In the genomic region with DNA sequence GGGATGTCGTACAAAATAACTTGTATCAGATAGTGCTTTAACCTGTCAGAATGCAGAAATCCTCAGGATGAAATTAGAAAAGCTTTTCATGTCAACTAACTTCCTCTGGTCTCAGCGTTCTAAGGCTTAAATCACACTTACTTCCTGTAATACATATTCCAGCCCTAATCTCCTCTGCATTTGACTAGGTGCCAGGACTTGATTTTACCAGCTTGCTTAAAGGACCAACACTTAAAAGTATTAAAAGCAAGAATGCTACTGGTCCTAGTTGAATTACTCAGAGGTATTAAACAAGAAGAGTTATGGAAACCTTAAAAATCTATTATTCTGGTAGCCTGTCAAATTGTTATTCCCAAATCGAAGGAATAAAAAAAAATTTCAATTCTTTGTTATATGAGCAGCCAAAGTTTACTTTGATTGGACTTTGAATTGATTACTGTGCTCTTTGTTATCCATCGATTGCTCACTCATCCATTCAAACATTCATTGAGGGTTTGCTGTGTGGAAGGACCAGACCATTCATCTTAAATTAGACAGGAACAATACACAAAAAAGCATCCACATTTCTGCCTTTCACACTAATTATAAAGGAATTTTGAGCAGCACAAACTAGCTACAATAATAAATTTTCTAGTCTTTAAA, we compare ENCODE assay signal across 17 cellular contexts.
DNase-seq lines count a peak whose midpoint lies in the region; ATAC-seq, FAIRE-seq and TF ChIP-seq lines count a peak whose summit lies in the region.
"Had no signal": no experiment of that assay in that cellular context is flagged by ENCODE, and none has a peak within 500 bp of the region (broad histone marks: within the 10 kb centered on the region; RNA-seq: fewer than 3 reads in every experiment).

No MANE protein-coding gene starts in this region.

- H3K27me3 ChIP-seq in HUES48 (ENCODE audit: control insufficient read depth, insufficient read depth, low read length) = no peaks in the 10 kb centered on the region
- no peaks in the 10 kb centered on the region for H3K27me3 ChIP-seq in ascending aorta
- H3K27me3 ChIP-seq in keratinocyte (ENCODE audit: control insufficient read depth, extremely low read depth, insufficient read depth, low read length) = no peaks in the 10 kb centered on the region

- peak; percentile 5 for FAIRE-seq in keratinocyte (lab: Jason Lieb, UNC)
- FAIRE-seq: HepG2 had no signal

- H3K4me1 ChIP-seq in HUES48 (ENCODE audit: control insufficient read depth, insufficient read depth, low read length) = peaks cover 17% of the 10 kb centered on the region
- peaks cover 0 to 14% of the 10 kb centered on the region in 2 donors for H3K4me1 ChIP-seq in ascending aorta
- no peaks in the 10 kb centered on the region for H3K4me1 ChIP-seq in keratinocyte (ENCODE audit: control insufficient read depth, extremely low read depth, insufficient read depth, low read length)
- H3K4me1 ChIP-seq: psoas muscle had no signal

- no peak overlapping the region for H3K4me2 ChIP-seq in keratinocyte (ENCODE audit: control insufficient read depth, extremely low read depth, insufficient read depth, low read depth, low read length)

- H3K9me3 ChIP-seq in HUES48 (ENCODE audit: control insufficient read depth, insufficient read depth, low read length) (no peaks in the 10 kb centered on the region), ascending aorta (no peaks in the 10 kb centered on the region), keratinocyte (ENCODE audit: control insufficient read depth, low read depth, low read length) (no peaks in the 10 kb centered on the region)
- H3K9me3 ChIP-seq: psoas muscle had no signal

- H3K79me2 ChIP-seq in keratinocyte (ENCODE audit: control insufficient read depth, insufficient read depth, low read length) = no peaks in the 10 kb centered on the region

- H3K27me3 Mint-ChIP-seq in mesothelial cell of epicardium (ENCODE audit: low read depth) = no peaks in the 10 kb centered on the region
- H3K27me3 Mint-ChIP-seq: CD4-positive, CD25-positive, alpha-beta regulatory T cell; stimulated activated naive CD8-positive, alpha-beta T cell treated with anti-CD3 and anti-CD28 coated beads, Interleukin-15, amount 100 ng/mL, for 72 hours had no signal

- no peaks in the 10 kb centered on the region for H4K20me1 ChIP-seq in keratinocyte (ENCODE audit: control insufficient read depth, extremely low read depth, insufficient read depth, low read length)

- no peak for DNase-seq in ascending aorta (ENCODE audit: low spot score in 2 of 2)
- DNase-seq in keratinocyte (ENCODE audit: low read depth, low spot score) = no peak
- no peak for DNase-seq in substantia nigra (lab: John Stamatoyannopoulos, UW)
- no peak for DNase-seq in NCI-H446 (lab: John Stamatoyannopoulos, UW)
- no peak for DNase-seq in mesothelial cell of epicardium (ENCODE audit: low spot score in 2 of 2, unreplicated experiment in 2 of 2)
- DNase-seq: activated CD8-positive, alpha-beta T cell treated with anti-CD3 and anti-CD28 coated beads, Interleukin-2, amount 10 ng/mL, durations not matched to agents 7 days and 5 days; caudate nucleus; CD4-positive, CD25-positive, alpha-beta regulatory T cell; NCI-H1105 treated with DMSO at 0.1 percent for 48 hours; NCI-H510A treated with DMSO at 0.1 percent for 48 hours; psoas muscle; RPMI8226; stimulated activated naive CD8-positive, alpha-beta T cell treated with anti-CD3 and anti-CD28 coated beads, Interleukin-15, amount 100 ng/mL, for 72 hours; T1000 had no signal

- intact Hi-C loops in ascending aorta (cut with DNase I) = no loop called here

- 0 out of 2 replicates have a peak overlapping the region, but pooled peaks have one; percentile 7 for H3K9ac ChIP-seq in HUES48 (ENCODE audit: low read depth, low read length)
- H3K9ac ChIP-seq in keratinocyte (ENCODE audit: control insufficient read depth, extremely low read depth, insufficient read depth, low read length) = no peak overlapping the region

- no peaks in the 10 kb centered on the region for H3K36me3 Mint-ChIP-seq in mesothelial cell of epicardium
- H3K36me3 Mint-ChIP-seq: CD4-positive, CD25-positive, alpha-beta regulatory T cell had no signal

- H3K4me3 ChIP-seq in HUES48 (ENCODE audit: low read depth, low read length) = no peak overlapping the region
- H3K4me3 ChIP-seq in ascending aorta = no peak overlapping the region
- H3K4me3 ChIP-seq in keratinocyte (ENCODE audit: control insufficient read depth in 2 of 3, extremely low read depth in 1 of 3, insufficient read depth in 2 of 3, low read depth in 1 of 3, low read length in 3 of 3) = no peak overlapping the region
- H3K4me3 ChIP-seq: psoas muscle had no signal

- H3K36me3 ChIP-seq in HUES48 (ENCODE audit: control insufficient read depth, insufficient read depth, low read length) (no peaks in the 10 kb centered on the region), ascending aorta (no peaks in the 10 kb centered on the region), keratinocyte (ENCODE audit: control insufficient read depth in 2 of 2, extremely low read depth in 1 of 2, insufficient read depth in 2 of 2, low read length in 2 of 2) (no peaks in the 10 kb centered on the region)

- dilution Hi-C loops in keratinocyte (cut with MboI; ENCODE audit: extremely low pct_ligation_motif_present, low sequenced_read_pairs) = loop anchor here (25.0 kb wide), 1 partner anchor 110 kb away; no protein-coding TSS in a partner anchor

- H2AFZ ChIP-seq in keratinocyte (ENCODE audit: control insufficient read depth, low read length) = peak overlapping the region; percentile 0

- no peak overlapping the region for H3K27ac ChIP-seq in HUES48 (ENCODE audit: low read depth, low read length)
- peak overlapping the region; percentile 45 to 48 for H3K27ac ChIP-seq in ascending aorta
- no peak overlapping the region for H3K27ac ChIP-seq in keratinocyte (ENCODE audit: control insufficient read depth, insufficient read depth, low read length)
- H3K27ac ChIP-seq in substantia nigra (ENCODE audit: low read depth, low read length, poor library complexity, severe bottlenecking) = peak overlapping the region; percentile 8
- H3K27ac ChIP-seq: psoas muscle had no signal

- no peak overlapping the region for H3K27ac Mint-ChIP-seq in mesothelial cell of epicardium
- H3K27ac Mint-ChIP-seq: activated CD8-positive, alpha-beta T cell treated with anti-CD3 and anti-CD28 coated beads, Interleukin-2, amount 10 ng/mL, durations not matched to agents 7 days and 5 days; CD4-positive, CD25-positive, alpha-beta regulatory T cell; stimulated activated naive CD8-positive, alpha-beta T cell treated with anti-CD3 and anti-CD28 coated beads, Interleukin-15, amount 100 ng/mL, for 72 hours had no signal

- no peak overlapping the region for H3K4me3 Mint-ChIP-seq in mesothelial cell of epicardium
- H3K4me3 Mint-ChIP-seq: activated CD8-positive, alpha-beta T cell treated with anti-CD3 and anti-CD28 coated beads, Interleukin-2, amount 10 ng/mL, durations not matched to agents 7 days and 5 days; CD4-positive, CD25-positive, alpha-beta regulatory T cell; stimulated activated naive CD8-positive, alpha-beta T cell treated with anti-CD3 and anti-CD28 coated beads, Interleukin-15, amount 100 ng/mL, for 72 hours had no signal

- TF ChIP-seq CTCF in ascending aorta (IDR thresholded peaks at IDR 0.05) (no peak), keratinocyte (optimal IDR thresholded peaks at IDR 0.05 in 1 of 3, IDR thresholded peaks at IDR 0.05 in 1 of 3, conservative IDR thresholded peaks at IDR 0.05 in 1 of 3; ENCODE audit: extremely low read depth in 1 of 3, insufficient read depth in 2 of 3, low read length in 3 of 3) (no peak), mesothelial cell of epicardium (IDR thresholded peaks at IDR 0.05; ENCODE audit: unreplicated experiment) (no peak)

- no peaks in the 10 kb centered on the region for H3K9me1 ChIP-seq in keratinocyte (ENCODE audit: control insufficient read depth, extremely low read depth, insufficient read depth, low read length)

- peaks cover 19% of the 10 kb centered on the region for H3K4me1 Mint-ChIP-seq in mesothelial cell of epicardium
- H3K4me1 Mint-ChIP-seq: CD4-positive, CD25-positive, alpha-beta regulatory T cell; stimulated activated naive CD8-positive, alpha-beta T cell treated with anti-CD3 and anti-CD28 coated beads, Interleukin-15, amount 100 ng/mL, for 72 hours had no signal

- peaks cover 3% of the 10 kb centered on the region for H3K9me3 Mint-ChIP-seq in mesothelial cell of epicardium
- H3K9me3 Mint-ChIP-seq: stimulated activated naive CD8-positive, alpha-beta T cell treated with anti-CD3 and anti-CD28 coated beads, Interleukin-15, amount 100 ng/mL, for 72 hours had no signal

- no peak for ATAC-seq in HG02870 (IDR thresholded peaks at IDR 0.05; ENCODE audit: unreplicated experiment)
- ATAC-seq: activated CD8-positive, alpha-beta T cell treated with anti-CD3 and anti-CD28 coated beads, Interleukin-2, amount 10 ng/mL, durations not matched to agents 7 days and 5 days; HepG2; psoas muscle; stimulated activated naive CD8-positive, alpha-beta T cell treated with anti-CD3 and anti-CD28 coated beads, Interleukin-15, amount 100 ng/mL, for 72 hours had no signal

Comparison
In these comparisons a context has a peak if more than half of its experiments do, and no peak if none do; other contexts are left out.
1. H3K27ac ChIP-seq: peak in ascending aorta (2 of 2) and substantia nigra (single experiment); none in HUES48 (single experiment) and keratinocyte (single experiment).